Comparison of ENCODE assay signal across 8 cellular contexts in genomic region chr17:55264640-55265298, GRCh38. TPM values are rescaled to one million over a fixed set of nuclear protein-coding genes. Genes with fewer than 3 reads are reported as not detected.
DNase-seq lines count a peak whose midpoint lies in the region; ATAC-seq, FAIRE-seq and TF ChIP-seq lines count a peak whose summit lies in the region.

HLF (plus strand) TSS chr17:55264960; CDS start chr17:55265485, 525 bp downstream.

- POLR2A ChIA-PET in HepG2 (lab: Yijun Ruan, JAX) (interaction anchor here (0.8 to 13.8 kb wide), 9 partner anchors 10 to 42 kb away, joined by 3 to 626 read pairs (median 6); no protein-coding TSS in a partner anchor), PC-9 (lab: Charles Lee; ENCODE audit: unreplicated experiment) (no interaction called here)

- no peak for FAIRE-seq in HepG2 (lab: Jason Lieb, UNC)

- peak within 1 kb of the TSS; percentile 97 for H3K9ac ChIP-seq in HepG2 (ENCODE audit: insufficient read depth, low read depth, low read length)

- no peaks in the 10 kb centered on the region; a peak in 1 of 5 replicates for H3K27me3 ChIP-seq in HepG2 (ENCODE audit: control insufficient read depth in 1 of 2, insufficient read depth in 2 of 2, low read length in 2 of 2)
- H3K27me3 ChIP-seq in PC-9 (ENCODE audit: insufficient read depth, low read depth) = peaks cover 48% of the 10 kb centered on the region

- peak; percentile 4; the same call in 1 of the 2 replicates for TF ChIP-seq CTCF in HepG2 (CRISPR knock-in tag; IDR thresholded peaks at IDR 0.05)
- no peak for TF ChIP-seq CTCF in PC-9 (conservative IDR thresholded peaks at IDR 0.05)

- H2AFZ ChIP-seq in HepG2 (ENCODE audit: low read length) = no peak within 1 kb of the TSS
- H2AFZ ChIP-seq in PC-9 = no peak within 1 kb of the TSS

- ATAC-seq in GM18519 (IDR thresholded peaks at IDR 0.05; ENCODE audit: low FRiP score, unreplicated experiment) = peak; percentile 88
- peak; percentile 97 for ATAC-seq in HG02981 (IDR thresholded peaks at IDR 0.05; ENCODE audit: unreplicated experiment)
- peak; percentile 86 for ATAC-seq in HepG2

- peak; percentile 50 to 87; a peak in 3 of 4 replicates for TF ChIP-seq POLR2A in HepG2 (IDR thresholded peaks at IDR 0.05; ENCODE audit: insufficient read depth in 1 of 2, low read depth in 2 of 2, low read length in 2 of 2)

- peak; percentile 50 for TF ChIP-seq RAD21 in HepG2 (CRISPR knock-in tag; IDR thresholded peaks at IDR 0.05)

- peak within 1 kb of the TSS; percentile 84 for H3K27ac ChIP-seq in HepG2 (ENCODE audit: extremely low read length, insufficient read depth, low read length)
- no peak within 1 kb of the TSS for H3K27ac ChIP-seq in PC-9

- H4K20me1 ChIP-seq in HepG2 (ENCODE audit: insufficient read depth, low read length) (no peaks in the 10 kb centered on the region), PC-9 (ENCODE audit: insufficient read depth) (no peaks in the 10 kb centered on the region)

- peaks cover 15% of the 10 kb centered on the region for H3K4me1 ChIP-seq in HepG2 (ENCODE audit: insufficient read depth, low read length)
- 0 out of 2 replicates have a peak, but pooled peaks cover 1% of the 10 kb centered on the region for H3K4me1 ChIP-seq in PC-9 (replicated peaks; ENCODE audit: insufficient read depth)

- no peaks in the 10 kb centered on the region for H3F3A ChIP-seq in PC-9 (ENCODE audit: insufficient read depth, low read depth)

- DNase-seq in NCI-H2107 treated with DMSO at 0.1 percent for 48 hours (lab: John Stamatoyannopoulos, UW; ENCODE audit: unreplicated experiment) (peak; percentile 15), dermis microvascular lymphatic vessel endothelial cell (ENCODE audit: low read depth in 2 of 2) (peak; percentile 34 to 72), HepG2 (ENCODE audit: low spot score) (peak; percentile 76), PC-9 (no peak)
- DNase-seq in activated CD4-positive, alpha-beta T cell treated with anti-CD3 and anti-CD28 coated beads, Interleukin-2, amount 50 U/mL, for 48 hours = peak; percentile 65 to 74
- peak; percentile 73 to 81 for DNase-seq in stimulated activated CD4-positive, alpha-beta T cell treated with anti-CD3 and anti-CD28 coated beads, Interleukin-2, amount 100 ng/mL, for 24 hours

- H3K9me3 ChIP-seq in HepG2 (ENCODE audit: low read length) (no peaks in the 10 kb centered on the region), PC-9 (ENCODE audit: insufficient read depth, low read depth) (no peaks in the 10 kb centered on the region)

- H3K36me3 ChIP-seq in HepG2 (replicated peaks in 1 of 2; ENCODE audit: control insufficient read depth in 1 of 2, insufficient read depth in 2 of 2, low read length in 2 of 2) (peaks cover 6 to 24% of the 10 kb centered on the region in 2 experiments), PC-9 (ENCODE audit: low read depth) (no peaks in the 10 kb centered on the region)

- peak within 1 kb of the TSS; percentile 81 to 93 (median 83) for H3K4me3 ChIP-seq in HepG2 (replicated peaks in 1 of 3; ENCODE audit: insufficient read depth in 1 of 3, low read depth in 2 of 3, low read length in 3 of 3)
- no peak within 1 kb of the TSS for H3K4me3 ChIP-seq in PC-9

- TF ChIP-seq EP300 in HepG2 (IDR thresholded peaks at IDR 0.05; ENCODE audit: low read depth in 2 of 2, low read length in 2 of 2) (peak; percentile 40 to 58; a peak in 2 of 4 replicates), HepG2 (CRISPR knock-in tag; IDR thresholded peaks at IDR 0.05; ENCODE audit: borderline replicate concordance) (no peak)

- no TSS peak for BruUV-seq in HepG2 (replicated peaks; lab: Mats Ljungman, UMichigan)
- BruUV-seq in PC-9 (replicated peaks; lab: Mats Ljungman, UMichigan) = no TSS peak

- H3K4me2 ChIP-seq in HepG2 (ENCODE audit: low read depth, low read length) (peak within 1 kb of the TSS; percentile 93), PC-9 (no peak within 1 kb of the TSS)

- peaks cover 49% of the 10 kb centered on the region for H3K79me2 ChIP-seq in HepG2 (ENCODE audit: insufficient read depth, low read length)
- H3K79me2 ChIP-seq in PC-9 (ENCODE audit: low read depth) = no peaks in the 10 kb centered on the region

- intact Hi-C loops in HepG2 (cut with micrococcal nuclease; ENCODE audit: unreplicated experiment) = loop anchor here (1.0 to 2.0 kb wide), 3 partner anchors 26 to 271 kb away; no protein-coding TSS in a partner anchor
- intact Hi-C loops in PC-9 (cut with micrococcal nuclease; ENCODE audit: unreplicated experiment) = no loop called here

- H3K9me2 ChIP-seq in PC-9 (ENCODE audit: insufficient read depth) = no peaks in the 10 kb centered on the region

- in situ Hi-C loops in HepG2 (cut with HindIII; ENCODE audit: extremely low pct_ligation_motif_present, low pct_unique_long_range_greater_than_20kb) = no loop called here

- CTCF ChIA-PET in HepG2 (lab: Yijun Ruan, JAX; ENCODE audit: low intra/inter-chr PET ratio, low total read pairs) = interaction anchor here (1.1 to 1.4 kb wide), 2 partner anchors 31 to 32 kb away, joined by 3 read pairs; no protein-coding TSS in a partner anchor
- CTCF ChIA-PET in PC-9 (lab: Charles Lee) = interaction anchor here (0.5 kb wide), 1 partner anchor 1535 kb away, joined by 7 read pairs; no protein-coding TSS in a partner anchor

- 6% methylated on average over 52 of the region's 64 CpGs for WGBS in HepG2 (ENCODE audit: low lambda C conversion rate)

TF ChIP-seq in HepG2, 621 proteins besides CTCF, POLR2A, EP300 and RAD21 (continues in another document):
- peak; percentile 74 for TF ChIP-seq SKI (IDR thresholded peaks at IDR 0.05; ENCODE audit: partially characterized antibody)
- no peak for TF ChIP-seq PTBP1 (IDR thresholded peaks at IDR 0.05; ENCODE audit: low read depth, low read length, poor library complexity, severe bottlenecking)
- peak; percentile 74; the same call in 1 of the 2 replicates for TF ChIP-seq ZNF766 (CRISPR knock-in tag; IDR thresholded peaks at IDR 0.05; ENCODE audit: borderline replicate concordance)
- no peak for TF ChIP-seq GABPA (IDR thresholded peaks at IDR 0.05; ENCODE audit: low read depth, low read length)
- no peak for TF ChIP-seq GABPA (CRISPR knock-in tag; IDR thresholded peaks at IDR 0.05; ENCODE audit: low read depth)
- TF ChIP-seq LRRFIP1 (CRISPR knock-in tag; conservative IDR thresholded peaks at IDR 0.05) = no peak
- no peak for TF ChIP-seq ZNF282 (IDR thresholded peaks at IDR 0.05; ENCODE audit: partially characterized antibody)
- TF ChIP-seq ZIK1 (CRISPR knock-in tag; IDR thresholded peaks at IDR 0.05; ENCODE audit: borderline replicate concordance, low read depth) = peak; percentile 93; the same call in 1 of the 2 replicates
- TF ChIP-seq TSC22D2 (CRISPR knock-in tag; IDR thresholded peaks at IDR 0.05; ENCODE audit: borderline replicate concordance) = peak; percentile 80; the same call in 1 of the 2 replicates

RNA-seq across cellular contexts. Expression of gene HLF, which starts in this region (rescaled TPM):
- total RNA-seq in dermis microvascular lymphatic vessel endothelial cell (not detected in 2 replicates), HepG2 (2016; rRNA removed; fragmentation: Illumina TruSeq; extraction: Trizol) (197 and 202 TPM in 2 replicates), PC-9 (2021) (not detected in 2 replicates)
- 34.5 and 39.5 TPM in 2 replicates for total RNA-seq in HepG2 (2016; cell fraction: cytosol; rRNA removed; fragmentation: Illumina TruSeq; extraction: Trizol; ENCODE audit: low read depth)
- 175 and 198 TPM in 2 replicates for total RNA-seq in HepG2 (2016; cell fraction: insoluble cytoplasmic fraction; rRNA removed; fragmentation: Illumina TruSeq; extraction: Trizol)
- total RNA-seq in HepG2 (2016; cell fraction: membrane; rRNA removed; fragmentation: Illumina TruSeq; extraction: Trizol) = 156 and 157 TPM in 2 replicates
- total RNA-seq in HepG2 (2016; cell fraction: nucleus; rRNA removed; fragmentation: Illumina TruSeq; extraction: Trizol) = 187 and 216 TPM in 2 replicates
- polyA plus RNA-seq in HepG2 (2011; rRNA removed) = 346 and 353 TPM in 2 replicates
- 266 and 275 TPM in 2 replicates for polyA plus RNA-seq in HepG2 (2011; cell fraction: cytosol; rRNA removed)
- polyA plus RNA-seq in HepG2 (2011; cell fraction: nucleus; rRNA removed) = 442 and 465 TPM in 2 replicates
- 217 and 233 TPM in 2 replicates for polyA plus RNA-seq in HepG2 (2012)
- 21.4 and 26.2 TPM in 2 replicates for polyA plus RNA-seq in HepG2 (2016; cell fraction: cytosol; fragmentation: Illumina TruSeq; extraction: Trizol; ENCODE audit: low read depth)
- polyA plus RNA-seq in HepG2 (2016; cell fraction: insoluble cytoplasmic fraction; fragmentation: Illumina TruSeq; extraction: Trizol; ENCODE audit: low read depth) = 217 and 237 TPM in 2 replicates
- polyA plus RNA-seq in HepG2 (2016; cell fraction: membrane; fragmentation: Illumina TruSeq; extraction: Trizol; ENCODE audit: low read depth) = 106 and 107 TPM in 2 replicates
- polyA plus RNA-seq in HepG2 (2016; cell fraction: nucleus; fragmentation: Illumina TruSeq; extraction: Trizol; ENCODE audit: insufficient read depth, low read depth) = 258 and 265 TPM in 2 replicates
- 1.0 and 1,188 TPM in 2 replicates for polyA minus RNA-seq in HepG2 (2011; rRNA and poly(A)+ RNA removed; ENCODE audit: low replicate concordance)
- 240 and 275 TPM in 2 replicates for polyA minus RNA-seq in HepG2 (2011; cell fraction: cytosol; rRNA and poly(A)+ RNA removed)
- 508 and 622 TPM in 2 replicates for polyA minus RNA-seq in HepG2 (2011; cell fraction: nucleus; rRNA and poly(A)+ RNA removed)

Comparison
In these comparisons a context has a peak if more than half of its experiments do, and no peak if none do; other contexts are left out.
1. RNA of gene HLF (total RNA-seq): 34.5 to 216 TPM in HepG2; not detected in dermis microvascular lymphatic vessel endothelial cell and not detected in PC-9; every median in the first group is over 10 times any median in the second.
2. Peak in DNase-seq in dermis microvascular lymphatic vessel endothelial cell; RNA of the gene not detected or under 1 TPM.
3. DNase-seq: peak in NCI-H2107 treated with DMSO at 0.1 percent for 48 hours (single experiment), activated CD4-positive, alpha-beta T cell treated with anti-CD3 and anti-CD28 coated beads, Interleukin-2, amount 50 U/mL, for 48 hours (2 of 2), HepG2 (single experiment) and stimulated activated CD4-positive, alpha-beta T cell treated with anti-CD3 and anti-CD28 coated beads, Interleukin-2, amount 100 ng/mL, for 24 hours (2 of 2); none in PC-9 (0 of 2).
4. Peak in every context shown above with its lines, with median percentiles within 50 percentile points of each other: ATAC-seq.